9 cellular contexts compared by ENCODE assay signal in the genomic region with DNA sequence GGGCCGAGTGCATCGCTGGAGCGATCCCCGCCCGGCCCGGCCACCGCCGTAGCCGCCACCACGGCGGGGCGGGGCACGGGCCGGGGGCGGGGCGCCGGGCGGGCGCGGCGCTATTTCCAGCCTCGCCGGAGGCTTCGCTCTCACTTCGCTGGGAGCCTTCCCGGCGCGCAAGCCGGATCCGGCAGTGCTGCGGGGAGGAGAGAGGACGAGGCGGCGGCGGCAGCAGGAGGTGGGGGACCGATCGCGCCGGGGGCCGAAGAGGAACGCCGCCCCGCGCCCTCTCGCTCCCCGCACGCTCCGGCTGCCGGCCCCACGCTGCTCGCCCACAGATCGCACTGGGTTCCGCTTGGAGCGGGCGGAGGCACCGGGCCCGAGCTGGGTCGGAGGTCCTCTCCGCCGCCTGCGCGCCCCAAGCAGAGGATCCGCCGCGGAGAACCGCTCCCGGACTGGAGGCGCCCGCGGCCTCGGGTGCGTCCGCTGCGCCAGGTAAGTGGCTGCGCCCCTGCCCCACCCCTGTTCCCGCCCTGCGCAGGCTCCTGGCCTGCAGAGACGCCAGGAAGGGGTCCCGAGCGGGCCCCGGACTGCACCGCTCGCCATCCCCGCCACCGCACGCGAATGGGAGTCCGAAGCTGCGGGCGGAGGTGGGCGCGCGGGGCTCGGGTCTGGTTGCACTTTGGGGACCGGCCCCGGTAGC. TPM values are rescaled to one million over a fixed set of nuclear protein-coding genes. Genes with fewer than 3 reads are reported as not detected.
A peak's percentile ranks its signal among the peaks of the same experiment; 100 is the strongest.
DNase-seq lines count a peak whose midpoint lies in the region; TF ChIP-seq lines count a peak whose summit lies in the region.
"Had no signal": no experiment of that assay in that cellular context is flagged by ENCODE, and none has a peak within 500 bp of the region (broad histone marks: within the 10 kb centered on the region; RNA-seq: fewer than 3 reads in every experiment).

TSS of gene CHST8 (plus strand) at position 143 of the 694 bp plus-strand sequence. CDS start 67,309 bp downstream, outside the sequence.

- peak; percentile 6 to 22 for DNase-seq in activated CD4-positive, alpha-beta T cell treated with anti-CD3 and anti-CD28 coated beads, Interleukin-2, amount 50 U/mL, for 48 hours
- no peak for DNase-seq in activated CD4-positive, alpha-beta T cell treated with anti-CD3 and anti-CD28 coated beads, Interleukin-2, amount 10 ng/mL, durations not matched to agents 7 days and 5 days
- no peak for DNase-seq in SIG-M5 treated with dmso at 0.1 percent for 504 hours (lab: John Stamatoyannopoulos, UW; ENCODE audit: unreplicated experiment)
- DNase-seq in NCI-H128 (lab: John Stamatoyannopoulos, UW; ENCODE audit: unreplicated experiment): no peak
- DNase-seq in activated CD4-positive, CD25-positive, alpha-beta regulatory T cell treated with anti-CD3 and anti-CD28 coated beads, Interleukin-2, amount 50 U/mL, for 72 hours: no peak
- DNase-seq: DND-41 had no signal

- no peaks in the 10 kb centered on the region for H3K36me3 Mint-ChIP-seq in activated CD4-positive, alpha-beta T cell treated with anti-CD3 and anti-CD28 coated beads, Interleukin-2, amount 10 ng/mL, durations not matched to agents 7 days and 5 days (ENCODE audit: low read depth)

- H3K27ac ChIP-seq in subcutaneous abdominal adipose tissue (ENCODE audit: low read depth, low read length): no peak within 1 kb of the TSS

- no peak within 1 kb of the TSS for H3K9ac ChIP-seq in subcutaneous abdominal adipose tissue (ENCODE audit: low read length in 5 of 5)

- H3K27ac Mint-ChIP-seq in activated CD4-positive, alpha-beta T cell treated with anti-CD3 and anti-CD28 coated beads, Interleukin-2, amount 10 ng/mL, durations not matched to agents 7 days and 5 days: no peak within 1 kb of the TSS

- peaks cover 0 to 20% (median 19%) of the 10 kb centered on the region in 5 donors for H3K4me1 ChIP-seq in subcutaneous abdominal adipose tissue (ENCODE audit: control insufficient read depth in 5 of 5, insufficient read depth in 5 of 5, low read length in 5 of 5)

- no peaks in the 10 kb centered on the region for H3K36me3 ChIP-seq in subcutaneous abdominal adipose tissue (ENCODE audit: control insufficient read depth in 5 of 5, insufficient read depth in 5 of 5, low read length in 5 of 5)

- no peaks in the 10 kb centered on the region for H3K4me1 Mint-ChIP-seq in activated CD4-positive, alpha-beta T cell treated with anti-CD3 and anti-CD28 coated beads, Interleukin-2, amount 10 ng/mL, durations not matched to agents 7 days and 5 days

- POLR2A ChIA-PET in activated CD4-positive, alpha-beta T cell treated with anti-CD3 and anti-CD28 coated beads, Interleukin-2, amount 10 ng/mL, durations not matched to agents 7 days and 5 days (lab: Charles Lee): no interaction called here

- CTCF ChIA-PET in activated CD4-positive, alpha-beta T cell treated with anti-CD3 and anti-CD28 coated beads, Interleukin-2, amount 10 ng/mL, durations not matched to agents 7 days and 5 days (lab: Charles Lee): no interaction called here

- TF ChIP-seq CTCF in WI38 (IDR thresholded peaks at IDR 0.05; ENCODE audit: low read depth, low read length): no peak

- H3K27me3 ChIP-seq in subcutaneous abdominal adipose tissue (ENCODE audit: control insufficient read depth in 5 of 5, insufficient read depth in 4 of 5, low read length in 5 of 5): peaks cover 23 to 68% (median 35%) of the 10 kb centered on the region in 5 donors

- H3K9me3 Mint-ChIP-seq in activated CD4-positive, alpha-beta T cell treated with anti-CD3 and anti-CD28 coated beads, Interleukin-2, amount 10 ng/mL, durations not matched to agents 7 days and 5 days: no peaks in the 10 kb centered on the region

- 0 out of 2 replicates have a peak within 1 kb of the TSS, but pooled peaks have one; percentile 20 for H3K4me3 ChIP-seq in WI38 (ENCODE audit: low read depth, low read length)
- H3K4me3 ChIP-seq in iPS-11a (ENCODE audit: low read depth, low read length): peak within 1 kb of the TSS; percentile 62
- peak within 1 kb of the TSS in 4 of 5 donors; percentile 22 to 63 (median 56) for H3K4me3 ChIP-seq in subcutaneous abdominal adipose tissue (ENCODE audit: low read depth in 1 of 5, low read length in 5 of 5)

- H3K4me3 Mint-ChIP-seq in activated CD4-positive, alpha-beta T cell treated with anti-CD3 and anti-CD28 coated beads, Interleukin-2, amount 10 ng/mL, durations not matched to agents 7 days and 5 days: no peak within 1 kb of the TSS

- H3K27me3 Mint-ChIP-seq in activated CD4-positive, alpha-beta T cell treated with anti-CD3 and anti-CD28 coated beads, Interleukin-2, amount 10 ng/mL, durations not matched to agents 7 days and 5 days: peaks cover 39% of the 10 kb centered on the region

- H3K9me3 ChIP-seq in subcutaneous abdominal adipose tissue (ENCODE audit: control insufficient read depth in 5 of 5, low read length in 5 of 5): no peaks in the 10 kb centered on the region

RNA-seq across cellular contexts. Expression of gene CHST8, which starts in this region (rescaled TPM):
- not detected for total RNA-seq in activated CD4-positive, alpha-beta T cell treated with anti-CD3 and anti-CD28 coated beads, Interleukin-2, amount 10 ng/mL, durations not matched to agents 7 days and 5 days

Comparison
In these comparisons a context has a peak if more than half of its experiments do, and no peak if none do; other contexts are left out.
1. DNase-seq: peak in activated CD4-positive, alpha-beta T cell treated with anti-CD3 and anti-CD28 coated beads, Interleukin-2, amount 50 U/mL, for 48 hours (2 of 2); none in activated CD4-positive, alpha-beta T cell treated with anti-CD3 and anti-CD28 coated beads, Interleukin-2, amount 10 ng/mL, durations not matched to agents 7 days and 5 days (single experiment), SIG-M5 treated with dmso at 0.1 percent for 504 hours (single experiment), NCI-H128 (single experiment) and activated CD4-positive, CD25-positive, alpha-beta regulatory T cell treated with anti-CD3 and anti-CD28 coated beads, Interleukin-2, amount 50 U/mL, for 72 hours (single experiment).
2. Peak in every context shown above with its lines, with median percentiles within 50 percentile points of each other: H3K4me3 ChIP-seq.